23 cellular contexts compared by ENCODE assay signal in the genomic region with DNA sequence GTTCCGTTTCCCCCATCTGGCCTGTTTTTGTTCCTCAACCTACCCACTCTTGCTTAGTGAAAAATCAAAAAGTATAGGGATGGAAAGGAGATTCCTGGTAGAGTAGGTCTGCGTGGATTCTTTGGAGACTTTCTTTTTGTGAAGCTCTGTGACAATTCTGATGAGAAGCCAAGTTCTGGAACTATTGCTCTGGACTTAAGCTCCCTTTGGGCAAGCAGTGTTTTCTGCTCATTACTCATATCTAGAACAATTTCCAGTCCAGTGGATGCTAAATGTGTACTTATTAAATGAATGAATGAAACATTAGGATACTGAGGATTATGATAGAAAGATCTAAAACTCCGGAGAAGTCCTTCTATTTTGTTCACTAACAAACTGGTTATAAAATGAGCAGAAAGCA.
A peak's percentile ranks its signal among the peaks of the same experiment; 100 is the strongest.
DNase-seq lines count a peak whose midpoint lies in the region; ATAC-seq, FAIRE-seq and TF ChIP-seq lines count a peak whose summit lies in the region.
"Had no signal": no experiment of that assay in that cellular context is flagged by ENCODE, and none has a peak within 500 bp of the region (broad histone marks: within the 10 kb centered on the region; RNA-seq: fewer than 3 reads in every experiment).

No MANE protein-coding gene starts in this region.

- H3K23ac ChIP-seq in mesendoderm (ENCODE audit: low read length) = no peak overlapping the region

- H3K4me1 ChIP-seq in A549 = peaks cover 49% of the 10 kb centered on the region
- peaks cover 21% of the 10 kb centered on the region for H3K4me1 ChIP-seq in HUES48 (ENCODE audit: control insufficient read depth, insufficient read depth, low read length)
- peaks cover 15% of the 10 kb centered on the region for H3K4me1 ChIP-seq in mesendoderm (ENCODE audit: control insufficient read depth, low read depth, low read length)
- H3K4me1 ChIP-seq in stomach = peaks cover 0 to 6% (median 0%) of the 10 kb centered on the region in 4 donors
- H3K4me1 ChIP-seq in ovary (ENCODE audit: insufficient read depth) = no peaks in the 10 kb centered on the region
- H3K4me1 ChIP-seq: HAP-1 had no signal

- H3K79me1 ChIP-seq in mesendoderm (ENCODE audit: low read length) = no peaks in the 10 kb centered on the region

- H3K9me3 ChIP-seq in A549 (peaks cover 29% of the 10 kb centered on the region), HUES48 (ENCODE audit: control insufficient read depth, insufficient read depth, low read length) (no peaks in the 10 kb centered on the region), stomach (no peaks in the 10 kb centered on the region), ovary (no peaks in the 10 kb centered on the region)
- H3K9me3 ChIP-seq: HAP-1, MG63 had no signal

- peak overlapping the region; percentile 91 for H3K18ac ChIP-seq in mesendoderm (ENCODE audit: low read length)

- H3K27me3 ChIP-seq in HUES48 (ENCODE audit: control insufficient read depth, insufficient read depth, low read length) = no peaks in the 10 kb centered on the region
- no peaks in the 10 kb centered on the region for H3K27me3 ChIP-seq in bronchial epithelial cell (ENCODE audit: control insufficient read depth, insufficient read depth, low read length)
- H3K27me3 ChIP-seq in mesendoderm (ENCODE audit: insufficient read depth, low read length, poor library complexity) = no peaks in the 10 kb centered on the region
- no peaks in the 10 kb centered on the region for H3K27me3 ChIP-seq in stomach
- no peaks in the 10 kb centered on the region for H3K27me3 ChIP-seq in ovary
- H3K27me3 ChIP-seq: MG63 had no signal

- peak overlapping the region; percentile 79 for H2BK15ac ChIP-seq in mesendoderm (replicated peaks; ENCODE audit: low read depth)

- no peak overlapping the region for H4K8ac ChIP-seq in mesendoderm (ENCODE audit: low read depth, low read length)

- H3K4me2 ChIP-seq in A549 (no peak overlapping the region), mesendoderm (ENCODE audit: low read length) (no peak overlapping the region)

- POLR2A ChIA-PET in A549 (lab: Yijun Ruan, JAX) = no interaction called here

- intact Hi-C loops in stomach (cut with DNase I; ENCODE audit: low total_unique reads) = no loop called here
- intact Hi-C loops in ovary (cut with DNase I) = no loop called here

- WGBS in A549 (ENCODE audit: missing lambda C conversion rate) = 97% methylated on average over 3 of the region's 3 CpGs
- WGBS in mesendoderm (ENCODE audit: extremely low coverage, insufficient coverage, low lambda C conversion rate) = no CpG with 5 or more reads among the region's 3 CpGs
- WGBS in stomach, 5 donors = 82 to 93% (median 89%) methylated on average over 3 of the region's 3 CpGs
- 85 to 94% (median 93%) methylated on average over 3 of the region's 3 CpGs for WGBS in ovary, 3 donors

- peak overlapping the region; percentile 86 for H2BK5ac ChIP-seq in mesendoderm (ENCODE audit: low read length)

- peak overlapping the region; percentile 76 for H3K56ac ChIP-seq in mesendoderm (ENCODE audit: low read length)

- H2BK120ac ChIP-seq in mesendoderm (ENCODE audit: low read depth, low read length) = peak overlapping the region; percentile 86

- TF ChIP-seq EP300 in A549 (IDR thresholded peaks at IDR 0.05) (no peak), stomach (IDR thresholded peaks at IDR 0.05) (no peak), ovary (IDR thresholded peaks at IDR 0.05) (no peak)

- no peak overlapping the region for H3K4me3 ChIP-seq in A549
- H3K4me3 ChIP-seq in HUES48 (ENCODE audit: low read depth, low read length) = no peak overlapping the region
- no peak overlapping the region for H3K4me3 ChIP-seq in bronchial epithelial cell (ENCODE audit: low read depth, low read length)
- H3K4me3 ChIP-seq in mesendoderm (ENCODE audit: low read length) = no peak overlapping the region
- H3K4me3 ChIP-seq in stomach = no peak overlapping the region
- no peak overlapping the region for H3K4me3 ChIP-seq in ovary
- H3K4me3 ChIP-seq: HAP-1, MG63 had no signal

- H3K9ac ChIP-seq in HUES48 (ENCODE audit: low read depth, low read length) = no peak overlapping the region
- H3K9ac ChIP-seq in mesendoderm (ENCODE audit: low read length) = no peak overlapping the region

- peak overlapping the region; percentile 87 for H2AK5ac ChIP-seq in mesendoderm (ENCODE audit: low read length)

- CTCF ChIA-PET in A549 (lab: Yijun Ruan, JAX) = interaction anchor here (0.6 to 1.5 kb wide), 4 partner anchors 19 to 201 kb away, joined by 3 to 5 read pairs (median 4); no protein-coding TSS in a partner anchor

- H3K36me3 ChIP-seq in HUES48 (ENCODE audit: control insufficient read depth, insufficient read depth, low read length) = no peaks in the 10 kb centered on the region
- no peaks in the 10 kb centered on the region for H3K36me3 ChIP-seq in bronchial epithelial cell (ENCODE audit: control insufficient read depth, insufficient read depth, low read length)
- H3K36me3 ChIP-seq in mesendoderm (ENCODE audit: control insufficient read depth, insufficient read depth, low read length) = no peaks in the 10 kb centered on the region
- H3K36me3 ChIP-seq in stomach = no peaks in the 10 kb centered on the region
- H3K36me3 ChIP-seq in ovary = no peaks in the 10 kb centered on the region
- H3K36me3 ChIP-seq: HAP-1, MG63 had no signal

- no peaks in the 10 kb centered on the region for H3K79me2 ChIP-seq in mesendoderm (ENCODE audit: control insufficient read depth, insufficient read depth, low read length)

- TF ChIP-seq POLR2A in A549 (IDR thresholded peaks at IDR 0.05; ENCODE audit: low read length) = no peak
- TF ChIP-seq POLR2A in stomach (IDR thresholded peaks at IDR 0.05) = no peak
- no peak for TF ChIP-seq POLR2A in ovary (IDR thresholded peaks at IDR 0.05)

- TF ChIP-seq CTCF in A549 (IDR thresholded peaks at IDR 0.05) (no peak), bronchial epithelial cell (IDR thresholded peaks at IDR 0.05; ENCODE audit: insufficient read depth, low read length, severe bottlenecking) (no peak), stomach (IDR thresholded peaks at IDR 0.05) (no peak), GM10266 (IDR thresholded peaks at IDR 0.05; ENCODE audit: control insufficient read depth, insufficient read depth, low read depth, missing control alignments) (no peak), ovary (IDR thresholded peaks at IDR 0.05) (no peak)

- FAIRE-seq in A549 (lab: Jason Lieb, UNC) (no peak), bronchial epithelial cell (lab: Jason Lieb, UNC) (peak; percentile 13)
- FAIRE-seq: HTR-8/SVneo had no signal

- H3K27ac ChIP-seq in A549 = peak overlapping the region; percentile 95 to 97
- peak overlapping the region; percentile 93 for H3K27ac ChIP-seq in HUES48 (ENCODE audit: low read depth, low read length)
- peak overlapping the region; percentile 95 for H3K27ac ChIP-seq in mesendoderm (ENCODE audit: low read depth, low read length)
- no peak overlapping the region for H3K27ac ChIP-seq in stomach
- H3K27ac ChIP-seq in ovary = no peak overlapping the region
- H3K27ac ChIP-seq: 22Rv1 had no signal

- no peak overlapping the region for H4K5ac ChIP-seq in mesendoderm (ENCODE audit: low read length)

- no peak for TF ChIP-seq RAD21 in A549 (conservative IDR thresholded peaks at IDR 0.05 in 1 of 2, IDR thresholded peaks at IDR 0.05 in 1 of 2)

- DNase-seq in A549 (ENCODE audit: low read depth in 1 of 2, low spot score in 1 of 2) (no peak), bronchial epithelial cell (ENCODE audit: low read depth) (no peak), mesendoderm (no peak), stomach (no peak), pons (ENCODE audit: low spot score) (no peak), GM10266 (ENCODE audit: extremely low spot score) (no peak), ovary (no peak)
- DNase-seq: AML-193; C1 segment of cervical spinal cord; CD8-positive, alpha-beta T cell; EL; GF-D8; MG63; NCI-H1048; NCI-H1417 treated with DMSO at 0.1 percent for 48 hours; NCI-H187; NCI-H446; NCI-H526; Right ventricle myocardium superior had no signal

- H3K4ac ChIP-seq in mesendoderm (ENCODE audit: low read depth, low read length) = peak overlapping the region; percentile 71

- no peak for ATAC-seq in A549
- ATAC-seq: CD8-positive, alpha-beta T cell had no signal

TF ChIP-seq in A549, 52 proteins besides CTCF, POLR2A, EP300 and RAD21:
- TF ChIP-seq NR3C1 (IDR thresholded peaks at IDR 0.05) = no peak
- TF ChIP-seq, protein P1, sequence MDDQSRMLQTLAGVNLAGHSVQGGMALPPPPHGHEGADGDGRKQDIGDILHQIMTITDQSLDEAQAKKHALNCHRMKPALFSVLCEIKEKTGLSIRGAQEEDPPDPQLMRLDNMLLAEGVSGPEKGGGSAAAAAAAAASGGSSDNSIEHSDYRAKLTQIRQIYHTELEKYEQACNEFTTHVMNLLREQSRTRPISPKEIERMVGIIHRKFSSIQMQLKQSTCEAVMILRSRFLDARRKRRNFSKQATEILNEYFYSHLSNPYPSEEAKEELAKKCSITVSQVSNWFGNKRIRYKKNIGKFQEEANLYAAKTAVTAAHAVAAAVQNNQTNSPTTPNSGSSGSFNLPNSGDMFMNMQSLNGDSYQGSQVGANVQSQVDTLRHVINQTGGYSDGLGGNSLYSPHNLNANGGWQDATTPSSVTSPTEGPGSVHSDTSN (IDR thresholded peaks at IDR 0.05) = no peak
- TF ChIP-seq EHMT2 (IDR thresholded peaks at IDR 0.05; ENCODE audit: low read depth) = no peak

Comparison
In these comparisons a context has a peak if more than half of its experiments do, and no peak if none do; other contexts are left out.
1. H3K27ac ChIP-seq: peak in A549 (2 of 2), HUES48 (single experiment) and mesendoderm (single experiment); none in stomach (0 of 5) and ovary (0 of 2).